Comparison of ENCODE assay signal across 1 cellular context in the genomic region with DNA sequence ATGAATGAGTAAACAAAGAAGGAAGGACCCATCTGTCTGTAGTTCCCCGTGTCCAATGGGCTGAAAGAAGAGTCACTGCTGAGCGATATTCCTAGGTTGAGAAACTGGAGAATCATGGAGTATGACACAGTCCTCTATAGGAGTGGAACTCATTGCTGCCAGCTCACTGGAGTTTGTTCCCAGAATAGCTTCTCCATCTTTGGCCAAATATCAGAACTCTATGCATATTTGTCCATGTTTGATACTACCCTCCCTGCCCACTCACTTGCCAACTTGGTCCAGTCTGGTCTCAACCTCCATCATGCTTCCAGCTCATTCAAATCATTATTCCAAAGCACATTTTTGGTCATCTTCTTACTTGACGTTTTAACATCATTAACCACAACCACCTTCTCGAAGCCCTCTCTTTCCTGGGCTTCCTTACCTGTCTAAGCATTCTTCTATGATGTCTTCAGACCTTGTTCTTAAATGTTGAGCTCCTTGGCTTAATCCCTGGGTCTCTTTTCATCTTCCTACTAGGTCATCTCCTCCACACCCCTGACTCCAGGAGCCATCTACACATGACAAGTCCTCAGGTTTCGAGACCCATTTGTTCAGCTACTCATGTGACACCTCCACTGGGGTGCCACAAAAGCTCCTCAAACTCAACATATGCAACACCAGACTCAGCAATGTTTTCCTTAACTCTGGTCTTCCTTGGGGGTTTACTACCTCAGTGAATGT.
TF ChIP-seq lines count a peak whose summit lies in the region.

No MANE protein-coding gene starts in this region.

TF ChIP-seq in GM23338, 12 proteins besides CTCF, POLR2A, EP300 and RAD21 (continued from another document):
- TF ChIP-seq, protein P1, sequence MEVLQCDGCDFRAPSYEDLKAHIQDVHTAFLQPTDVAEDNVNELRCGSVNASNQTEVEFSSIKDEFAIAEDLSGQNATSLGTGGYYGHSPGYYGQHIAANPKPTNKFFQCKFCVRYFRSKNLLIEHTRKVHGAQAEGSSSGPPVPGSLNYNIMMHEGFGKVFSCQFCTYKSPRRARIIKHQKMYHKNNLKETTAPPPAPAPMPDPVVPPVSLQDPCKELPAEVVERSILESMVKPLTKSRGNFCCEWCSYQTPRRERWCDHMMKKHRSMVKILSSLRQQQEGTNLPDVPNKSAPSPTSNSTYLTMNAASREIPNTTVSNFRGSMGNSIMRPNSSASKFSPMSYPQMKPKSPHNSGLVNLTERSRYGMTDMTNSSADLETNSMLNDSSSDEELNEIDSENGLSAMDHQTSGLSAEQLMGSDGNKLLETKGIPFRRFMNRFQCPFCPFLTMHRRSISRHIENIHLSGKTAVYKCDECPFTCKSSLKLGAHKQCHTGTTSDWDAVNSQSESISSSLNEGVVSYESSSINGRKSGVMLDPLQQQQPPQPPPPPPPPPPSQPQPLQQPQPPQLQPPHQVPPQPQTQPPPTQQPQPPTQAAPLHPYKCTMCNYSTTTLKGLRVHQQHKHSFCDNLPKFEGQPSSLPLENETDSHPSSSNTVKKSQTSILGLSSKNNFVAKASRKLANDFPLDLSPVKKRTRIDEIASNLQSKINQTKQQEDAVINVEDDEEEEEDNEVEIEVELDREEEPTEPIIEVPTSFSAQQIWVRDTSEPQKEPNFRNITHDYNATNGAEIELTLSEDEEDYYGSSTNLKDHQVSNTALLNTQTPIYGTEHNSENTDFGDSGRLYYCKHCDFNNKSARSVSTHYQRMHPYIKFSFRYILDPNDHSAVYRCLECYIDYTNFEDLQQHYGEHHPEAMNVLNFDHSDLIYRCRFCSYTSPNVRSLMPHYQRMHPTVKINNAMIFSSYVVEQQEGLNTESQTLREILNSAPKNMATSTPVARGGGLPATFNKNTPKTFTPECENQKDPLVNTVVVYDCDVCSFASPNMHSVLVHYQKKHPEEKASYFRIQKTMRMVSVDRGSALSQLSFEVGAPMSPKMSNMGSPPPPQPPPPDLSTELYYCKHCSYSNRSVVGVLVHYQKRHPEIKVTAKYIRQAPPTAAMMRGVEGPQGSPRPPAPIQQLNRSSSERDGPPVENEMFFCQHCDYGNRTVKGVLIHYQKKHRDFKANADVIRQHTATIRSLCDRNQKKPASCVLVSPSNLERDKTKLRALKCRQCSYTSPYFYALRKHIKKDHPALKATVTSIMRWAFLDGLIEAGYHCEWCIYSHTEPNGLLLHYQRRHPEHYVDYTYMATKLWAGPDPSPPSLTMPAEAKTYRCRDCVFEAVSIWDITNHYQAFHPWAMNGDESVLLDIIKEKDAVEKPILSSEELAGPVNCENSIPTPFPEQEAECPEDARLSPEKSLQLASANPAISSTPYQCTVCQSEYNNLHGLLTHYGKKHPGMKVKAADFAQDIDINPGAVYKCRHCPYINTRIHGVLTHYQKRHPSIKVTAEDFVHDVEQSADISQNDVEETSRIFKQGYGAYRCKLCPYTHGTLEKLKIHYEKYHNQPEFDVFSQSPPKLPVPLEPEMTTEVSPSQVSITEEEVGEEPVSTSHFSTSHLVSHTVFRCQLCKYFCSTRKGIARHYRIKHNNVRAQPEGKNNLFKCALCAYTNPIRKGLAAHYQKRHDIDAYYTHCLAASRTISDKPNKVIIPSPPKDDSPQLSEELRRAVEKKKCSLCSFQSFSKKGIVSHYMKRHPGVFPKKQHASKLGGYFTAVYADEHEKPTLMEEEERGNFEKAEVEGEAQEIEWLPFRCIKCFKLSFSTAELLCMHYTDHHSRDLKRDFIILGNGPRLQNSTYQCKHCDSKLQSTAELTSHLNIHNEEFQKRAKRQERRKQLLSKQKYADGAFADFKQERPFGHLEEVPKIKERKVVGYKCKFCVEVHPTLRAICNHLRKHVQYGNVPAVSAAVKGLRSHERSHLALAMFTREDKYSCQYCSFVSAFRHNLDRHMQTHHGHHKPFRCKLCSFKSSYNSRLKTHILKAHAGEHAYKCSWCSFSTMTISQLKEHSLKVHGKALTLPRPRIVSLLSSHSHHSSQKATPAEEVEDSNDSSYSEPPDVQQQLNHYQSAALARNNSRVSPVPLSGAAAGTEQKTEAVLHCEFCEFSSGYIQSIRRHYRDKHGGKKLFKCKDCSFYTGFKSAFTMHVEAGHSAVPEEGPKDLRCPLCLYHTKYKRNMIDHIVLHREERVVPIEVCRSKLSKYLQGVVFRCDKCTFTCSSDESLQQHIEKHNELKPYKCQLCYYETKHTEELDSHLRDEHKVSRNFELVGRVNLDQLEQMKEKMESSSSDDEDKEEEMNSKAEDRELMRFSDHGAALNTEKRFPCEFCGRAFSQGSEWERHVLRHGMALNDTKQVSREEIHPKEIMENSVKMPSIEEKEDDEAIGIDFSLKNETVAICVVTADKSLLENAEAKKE (CRISPR knock-in tag; IDR thresholded peaks at IDR 0.05) = no peak
- no peak for TF ChIP-seq CREB1 (CRISPR knock-in tag; IDR thresholded peaks at IDR 0.05; ENCODE audit: low read depth)
- TF ChIP-seq, protein P2, sequence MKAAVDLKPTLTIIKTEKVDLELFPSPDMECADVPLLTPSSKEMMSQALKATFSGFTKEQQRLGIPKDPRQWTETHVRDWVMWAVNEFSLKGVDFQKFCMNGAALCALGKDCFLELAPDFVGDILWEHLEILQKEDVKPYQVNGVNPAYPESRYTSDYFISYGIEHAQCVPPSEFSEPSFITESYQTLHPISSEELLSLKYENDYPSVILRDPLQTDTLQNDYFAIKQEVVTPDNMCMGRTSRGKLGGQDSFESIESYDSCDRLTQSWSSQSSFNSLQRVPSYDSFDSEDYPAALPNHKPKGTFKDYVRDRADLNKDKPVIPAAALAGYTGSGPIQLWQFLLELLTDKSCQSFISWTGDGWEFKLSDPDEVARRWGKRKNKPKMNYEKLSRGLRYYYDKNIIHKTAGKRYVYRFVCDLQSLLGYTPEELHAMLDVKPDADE (IDR thresholded peaks at IDR 0.05) = no peak
- TF ChIP-seq EZH2 (IDR thresholded peaks at IDR 0.05; ENCODE audit: low read depth, unreplicated experiment) = no peak
- TF ChIP-seq, protein P3, sequence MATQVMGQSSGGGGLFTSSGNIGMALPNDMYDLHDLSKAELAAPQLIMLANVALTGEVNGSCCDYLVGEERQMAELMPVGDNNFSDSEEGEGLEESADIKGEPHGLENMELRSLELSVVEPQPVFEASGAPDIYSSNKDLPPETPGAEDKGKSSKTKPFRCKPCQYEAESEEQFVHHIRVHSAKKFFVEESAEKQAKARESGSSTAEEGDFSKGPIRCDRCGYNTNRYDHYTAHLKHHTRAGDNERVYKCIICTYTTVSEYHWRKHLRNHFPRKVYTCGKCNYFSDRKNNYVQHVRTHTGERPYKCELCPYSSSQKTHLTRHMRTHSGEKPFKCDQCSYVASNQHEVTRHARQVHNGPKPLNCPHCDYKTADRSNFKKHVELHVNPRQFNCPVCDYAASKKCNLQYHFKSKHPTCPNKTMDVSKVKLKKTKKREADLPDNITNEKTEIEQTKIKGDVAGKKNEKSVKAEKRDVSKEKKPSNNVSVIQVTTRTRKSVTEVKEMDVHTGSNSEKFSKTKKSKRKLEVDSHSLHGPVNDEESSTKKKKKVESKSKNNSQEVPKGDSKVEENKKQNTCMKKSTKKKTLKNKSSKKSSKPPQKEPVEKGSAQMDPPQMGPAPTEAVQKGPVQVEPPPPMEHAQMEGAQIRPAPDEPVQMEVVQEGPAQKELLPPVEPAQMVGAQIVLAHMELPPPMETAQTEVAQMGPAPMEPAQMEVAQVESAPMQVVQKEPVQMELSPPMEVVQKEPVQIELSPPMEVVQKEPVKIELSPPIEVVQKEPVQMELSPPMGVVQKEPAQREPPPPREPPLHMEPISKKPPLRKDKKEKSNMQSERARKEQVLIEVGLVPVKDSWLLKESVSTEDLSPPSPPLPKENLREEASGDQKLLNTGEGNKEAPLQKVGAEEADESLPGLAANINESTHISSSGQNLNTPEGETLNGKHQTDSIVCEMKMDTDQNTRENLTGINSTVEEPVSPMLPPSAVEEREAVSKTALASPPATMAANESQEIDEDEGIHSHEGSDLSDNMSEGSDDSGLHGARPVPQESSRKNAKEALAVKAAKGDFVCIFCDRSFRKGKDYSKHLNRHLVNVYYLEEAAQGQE (IDR thresholded peaks at IDR 0.05; ENCODE audit: unreplicated experiment) = no peak
- TF ChIP-seq POLR2AphosphoS5 (IDR thresholded peaks at IDR 0.05; ENCODE audit: low read depth) = no peak
- no peak for TF ChIP-seq EZH2phosphoT487 (IDR thresholded peaks at IDR 0.05; ENCODE audit: unreplicated experiment)
- no peak for TF ChIP-seq ZNF114 (CRISPR knock-in tag; IDR thresholded peaks at IDR 0.05)
- no peak for TF ChIP-seq NANOG (IDR thresholded peaks at IDR 0.05; ENCODE audit: borderline replicate concordance)
- no peak for TF ChIP-seq ZNF331 (CRISPR knock-in tag; IDR thresholded peaks at IDR 0.05; ENCODE audit: low read depth)
